ENCODE assay signal across 11 cellular contexts in genomic region chr12:45674583-45674982, GRCh38. TPM values are rescaled to one million over a fixed set of nuclear protein-coding genes. Genes with fewer than 3 reads are reported as not detected.
A peak's percentile ranks its signal among the peaks of the same experiment; 100 is the strongest.
DNase-seq lines count a peak whose midpoint lies in the region; ATAC-seq, FAIRE-seq and TF ChIP-seq lines count a peak whose summit lies in the region.
"Had no signal": no experiment of that assay in that cellular context is flagged by ENCODE, and none has a peak within 500 bp of the region (broad histone marks: within the 10 kb centered on the region; RNA-seq: fewer than 3 reads in every experiment).

No MANE protein-coding gene starts in this region.

- no peak overlapping the region for H3K4me3 ChIP-seq in AG09309 (ENCODE audit: control insufficient read depth, low read depth, low read length)
- no peak overlapping the region for H3K4me3 ChIP-seq in brain microvascular endothelial cell (ENCODE audit: low read depth, low read length)
- H3K4me3 ChIP-seq in lower lobe of right lung, result no peak overlapping the region
- H3K4me3 ChIP-seq: SK-N-MC had no signal

- CTCF ChIA-PET in activated CD8-positive, alpha-beta T cell treated with anti-CD3 and anti-CD28 coated beads for 36 hours (lab: Charles Lee), result interaction anchor here (1.6 to 2.6 kb wide), 2 partner anchors 11 to 131 kb away, joined by 4 to 10 read pairs; no protein-coding TSS in a partner anchor

- ATAC-seq in lower lobe of right lung, result peak; percentile 71 to 89
- ATAC-seq in activated CD8-positive, alpha-beta T cell treated with anti-CD3 and anti-CD28 coated beads for 36 hours, result no peak
- ATAC-seq: esophagus mucosa had no signal

- H3K4me1 Mint-ChIP-seq in activated CD8-positive, alpha-beta T cell treated with anti-CD3 and anti-CD28 coated beads for 36 hours (ENCODE audit: low read depth), result peaks cover 13% of the 10 kb centered on the region

- no peaks in the 10 kb centered on the region for H3K9me3 ChIP-seq in lower lobe of right lung

- FAIRE-seq in HTR-8/SVneo (lab: Jason Lieb, UNC), result peak; percentile 70

- no peaks in the 10 kb centered on the region for H3K9me3 Mint-ChIP-seq in activated CD8-positive, alpha-beta T cell treated with anti-CD3 and anti-CD28 coated beads for 36 hours

- H3K27me3 ChIP-seq in brain microvascular endothelial cell (replicated peaks) (no peaks in the 10 kb centered on the region), lower lobe of right lung (ENCODE audit: low read depth) (no peaks in the 10 kb centered on the region)

- no peaks in the 10 kb centered on the region for H3K27me3 Mint-ChIP-seq in activated CD8-positive, alpha-beta T cell treated with anti-CD3 and anti-CD28 coated beads for 36 hours

- H3K4me1 ChIP-seq in lower lobe of right lung, result peaks cover 8% of the 10 kb centered on the region

- in situ Hi-C loops in brain microvascular endothelial cell (cut with HindIII; ENCODE audit: low pct_ligation_motif_present, low sequenced_read_pairs), result no loop called here

- no peak for TF ChIP-seq CTCF in AG09309 (IDR thresholded peaks at IDR 0.05; ENCODE audit: control insufficient read depth, insufficient read depth, low read depth, low read length, missing control alignments)
- no peak for TF ChIP-seq CTCF in brain microvascular endothelial cell (IDR thresholded peaks at IDR 0.05; ENCODE audit: low read depth, low read length, missing control alignments)
- no peak for TF ChIP-seq CTCF in lower lobe of right lung (IDR thresholded peaks at IDR 0.05)
- no peak for TF ChIP-seq CTCF in activated CD8-positive, alpha-beta T cell treated with anti-CD3 and anti-CD28 coated beads for 36 hours (IDR thresholded peaks at IDR 0.05)

- DNase-seq in AG09309 (ENCODE audit: low read depth) (peak; percentile 51), HTR-8/SVneo (ENCODE audit: insufficient read length, low spot score) (peak; percentile 45), brain microvascular endothelial cell (peak; percentile 95), lower lobe of right lung (peak; percentile 76), erythroblast (lab: John Stamatoyannopoulos, UW) (no peak), ecto neural progenitor cell (ENCODE audit: low spot score) (no peak)
- DNase-seq in activated effector memory CD4-positive, alpha-beta T cell treated with Interleukin-2 at 50 U/mL for 16 hours, result no peak
- no peak for DNase-seq in activated CD8-positive, alpha-beta T cell treated with anti-CD3 and anti-CD28 coated beads for 36 hours
- DNase-seq: NCI-H1048 had no signal

- no peak for TF ChIP-seq POLR2A in erythroblast (IDR thresholded peaks at IDR 0.05; ENCODE audit: low read length)

- intact Hi-C loops in lower lobe of right lung (cut with DNase I), result no loop called here
- intact Hi-C loops in activated CD8-positive, alpha-beta T cell treated with anti-CD3 and anti-CD28 coated beads for 36 hours (cut with micrococcal nuclease), result no loop called here

- H3K36me3 ChIP-seq in brain microvascular endothelial cell (replicated peaks), result no peaks in the 10 kb centered on the region
- no peaks in the 10 kb centered on the region for H3K36me3 ChIP-seq in lower lobe of right lung

- H3K27ac ChIP-seq in brain microvascular endothelial cell, result no peak overlapping the region
- H3K27ac ChIP-seq in lower lobe of right lung, result no peak overlapping the region
- H3K27ac ChIP-seq: SK-N-MC had no signal

- H3K36me3 Mint-ChIP-seq in activated CD8-positive, alpha-beta T cell treated with anti-CD3 and anti-CD28 coated beads for 36 hours (ENCODE audit: low read depth), result no peaks in the 10 kb centered on the region

- POLR2A ChIA-PET in activated CD8-positive, alpha-beta T cell treated with anti-CD3 and anti-CD28 coated beads for 36 hours (lab: Charles Lee), result interaction anchor here (2.3 kb wide), 1 partner anchor 11 kb away, joined by 6 read pairs; no protein-coding TSS in a partner anchor

- H3K4me3 Mint-ChIP-seq in activated CD8-positive, alpha-beta T cell treated with anti-CD3 and anti-CD28 coated beads for 36 hours, result no peak overlapping the region

- no peak overlapping the region for H3K27ac Mint-ChIP-seq in activated CD8-positive, alpha-beta T cell treated with anti-CD3 and anti-CD28 coated beads for 36 hours

RNA-seq across cellular contexts. Expression of gene ARID2, which starts 54.9 kb away (rescaled TPM):
- total RNA-seq in lower lobe of right lung, result 26.3 TPM
- total RNA-seq in activated CD8-positive, alpha-beta T cell treated with anti-CD3 and anti-CD28 coated beads for 36 hours, result 10 to 100 TPM; 33.2 to 33.4 TPM

Comparison
In these comparisons a context has a peak if more than half of its experiments do, and no peak if none do; other contexts are left out.
1. DNase-seq: peak in AG09309 (single experiment), HTR-8/SVneo (single experiment), brain microvascular endothelial cell (single experiment) and lower lobe of right lung (single experiment); none in erythroblast (0 of 2), activated effector memory CD4-positive, alpha-beta T cell treated with Interleukin-2 at 50 U/mL for 16 hours (single experiment), ecto neural progenitor cell (single experiment) and activated CD8-positive, alpha-beta T cell treated with anti-CD3 and anti-CD28 coated beads for 36 hours (single experiment).